ENCODE assay signal across 11 cellular contexts in the genomic region with DNA sequence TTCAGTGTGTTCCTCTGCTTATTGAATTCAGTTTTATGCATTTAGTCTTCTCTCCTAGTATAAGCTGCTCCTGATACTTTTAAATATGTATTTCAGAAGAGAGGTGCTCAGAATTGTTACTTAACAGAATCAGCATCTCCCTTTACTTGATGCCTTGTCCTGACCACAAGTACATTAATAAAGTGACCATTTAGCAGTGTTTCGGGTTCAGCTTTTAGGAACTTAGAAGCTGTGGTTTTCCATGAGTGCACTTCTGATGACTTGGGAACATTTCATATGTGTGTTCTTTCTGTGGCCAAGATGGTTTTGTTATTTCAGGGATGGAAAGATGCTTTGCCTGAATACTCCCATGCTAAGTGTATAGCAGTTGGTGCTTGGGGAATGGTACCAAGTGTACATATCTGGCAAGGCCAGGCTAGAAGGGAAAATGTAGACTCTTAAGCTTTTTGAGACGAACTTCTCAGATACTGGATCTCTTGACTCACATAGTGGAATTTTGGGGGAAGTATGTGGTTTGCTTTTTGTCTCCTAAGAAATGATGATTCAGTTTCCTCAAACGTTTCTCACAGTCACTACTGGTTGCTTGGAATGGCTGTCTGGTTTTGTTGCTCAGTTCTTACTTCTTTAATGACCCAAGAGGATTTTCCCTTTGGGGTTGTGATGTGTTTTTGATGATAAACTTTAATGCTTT. TPM values are rescaled to one million over a fixed set of nuclear protein-coding genes. Genes with fewer than 3 reads are reported as not detected.
A peak's percentile ranks its signal among the peaks of the same experiment; 100 is the strongest.
DNase-seq lines count a peak whose midpoint lies in the region; ATAC-seq and TF ChIP-seq lines count a peak whose summit lies in the region.
"Had no signal": no experiment of that assay in that cellular context is flagged by ENCODE, and none has a peak within 500 bp of the region (broad histone marks: within the 10 kb centered on the region; RNA-seq: fewer than 3 reads in every experiment).

No MANE protein-coding gene starts in this region.

- peak; percentile 74 for ATAC-seq in activated CD4-positive, alpha-beta T cell treated with anti-CD3 and anti-CD28 coated beads for 36 hours
- no peak for ATAC-seq in HG03139 (IDR thresholded peaks at IDR 0.05; ENCODE audit: unreplicated experiment)

- peaks cover 87% of the 10 kb centered on the region for H3K79me2 ChIP-seq in PC-9 (ENCODE audit: low read depth)

- H3K9me3 Mint-ChIP-seq in activated CD4-positive, alpha-beta T cell treated with anti-CD3 and anti-CD28 coated beads for 36 hours (ENCODE audit: low read depth): peaks cover 7% of the 10 kb centered on the region

- peaks cover 57% of the 10 kb centered on the region for H3K36me3 Mint-ChIP-seq in activated CD4-positive, alpha-beta T cell treated with anti-CD3 and anti-CD28 coated beads for 36 hours (ENCODE audit: low read depth)

- no peaks in the 10 kb centered on the region for H3K9me3 ChIP-seq in PC-9 (ENCODE audit: insufficient read depth, low read depth)

- no peaks in the 10 kb centered on the region for H3K27me3 Mint-ChIP-seq in activated CD4-positive, alpha-beta T cell treated with anti-CD3 and anti-CD28 coated beads for 36 hours

- no peak overlapping the region for H3K4me3 ChIP-seq in PC-9
- no peak overlapping the region for H3K4me3 ChIP-seq in skeletal muscle cell (ENCODE audit: low read depth, low read length)

- no peak for TF ChIP-seq CTCF in PC-9 (conservative IDR thresholded peaks at IDR 0.05)

- H3F3A ChIP-seq in PC-9 (ENCODE audit: insufficient read depth, low read depth): peaks cover 49% of the 10 kb centered on the region

- no peaks in the 10 kb centered on the region for H3K9me2 ChIP-seq in PC-9 (ENCODE audit: insufficient read depth)

- peak overlapping the region; percentile 49 for H3K4me2 ChIP-seq in PC-9

- H3K36me3 ChIP-seq in PC-9 (ENCODE audit: low read depth): peaks cover 44% of the 10 kb centered on the region

- intact Hi-C loops in activated CD4-positive, alpha-beta T cell treated with anti-CD3 and anti-CD28 coated beads for 36 hours (cut with DNase I, micrococcal nuclease): loop anchor here (1.0 to 10.0 kb wide), 5 partner anchors 12 to 1518 kb away; no protein-coding TSS in a partner anchor
- intact Hi-C loops in PC-9 (cut with micrococcal nuclease; ENCODE audit: unreplicated experiment): no loop called here

- peak overlapping the region; percentile 80 for H3K27ac ChIP-seq in PC-9

- DNase-seq in activated CD4-positive, alpha-beta T cell treated with anti-CD3 and anti-CD28 coated beads for 36 hours: no peak
- no peak for DNase-seq in activated CD4-positive, alpha-beta T cell treated with anti-CD3 and anti-CD28 coated beads, Interleukin-2, amount 50 U/mL, for 4 hours
- DNase-seq in PC-9 (peak in 1 of 2 experiments; percentile 84), dermis blood vessel endothelial cell (peak; percentile 81), skeletal muscle cell (ENCODE audit: low read depth) (peak; percentile 83), retina (no peak)
- DNase-seq in stimulated activated naive CD4-positive, alpha-beta T cell (lab: John Stamatoyannopoulos, UW): no peak
- DNase-seq: activated CD4-positive, alpha-beta T cell treated with anti-CD3 and anti-CD28 coated beads, Interleukin-2, amount 50 U/mL, for 48 hours had no signal

- H3K4me1 ChIP-seq in PC-9 (replicated peaks; ENCODE audit: insufficient read depth): peaks cover 77% of the 10 kb centered on the region

- CTCF ChIA-PET in activated CD4-positive, alpha-beta T cell treated with anti-CD3 and anti-CD28 coated beads for 36 hours (lab: Charles Lee): interaction anchor here (0.8 to 8.0 kb wide), 8 partner anchors 8 to 717 kb away, joined by 3 to 74 read pairs (median 3); partner anchors contain the start of gene SGPL1
- CTCF ChIA-PET in PC-9 (lab: Charles Lee): no interaction called here

- BruUV-seq in PC-9 (replicated peaks; lab: Mats Ljungman, UMichigan): no TSS peak

- H3K27ac Mint-ChIP-seq in activated CD4-positive, alpha-beta T cell treated with anti-CD3 and anti-CD28 coated beads for 36 hours: peak overlapping the region; percentile 88

- peak overlapping the region; percentile 20 for H3K4me3 Mint-ChIP-seq in activated CD4-positive, alpha-beta T cell treated with anti-CD3 and anti-CD28 coated beads for 36 hours

- peaks cover 89% of the 10 kb centered on the region for H3K4me1 Mint-ChIP-seq in activated CD4-positive, alpha-beta T cell treated with anti-CD3 and anti-CD28 coated beads for 36 hours

- H3K27me3 ChIP-seq in PC-9 (ENCODE audit: insufficient read depth, low read depth): no peaks in the 10 kb centered on the region

- H4K20me1 ChIP-seq in PC-9 (ENCODE audit: insufficient read depth): no peaks in the 10 kb centered on the region

- POLR2A ChIA-PET in activated CD4-positive, alpha-beta T cell treated with anti-CD3 and anti-CD28 coated beads for 36 hours (lab: Charles Lee): interaction anchor here (1.0 to 2.1 kb wide), 3 partner anchors 12 to 16 kb away, joined by 3 to 12 read pairs (median 4); no protein-coding TSS in a partner anchor
- POLR2A ChIA-PET in PC-9 (lab: Charles Lee; ENCODE audit: unreplicated experiment): interaction anchor here (0.6 kb wide), 2 partner anchors 11 to 22 kb away, joined by 3 read pairs; no protein-coding TSS in a partner anchor

- no peak overlapping the region for H2AFZ ChIP-seq in PC-9

RNA-seq across cellular contexts. Expression of gene SGPL1, which starts 17.2 kb away (rescaled TPM):
- total RNA-seq in activated CD4-positive, alpha-beta T cell treated with anti-CD3 and anti-CD28 coated beads for 36 hours: 10 to 100 TPM; 33.7 to 48.7 TPM
- 96.9 and 141 TPM in 2 replicates for total RNA-seq in PC-9 (2021)
- 15.0 and 15.8 TPM in 2 replicates for total RNA-seq in dermis blood vessel endothelial cell

RNA-seq across cellular contexts. Expression of gene TBATA, which starts 47.8 kb away (rescaled TPM):
- not detected for total RNA-seq in activated CD4-positive, alpha-beta T cell treated with anti-CD3 and anti-CD28 coated beads for 36 hours
- not detected in 2 replicates for total RNA-seq in PC-9 (2021)
- not detected in 2 replicates for total RNA-seq in dermis blood vessel endothelial cell
- total RNA-seq: A673, ureter had no signal

RNA-seq across cellular contexts. Expression of gene PCBD1, which starts 55.4 kb away (rescaled TPM):
- total RNA-seq in activated CD4-positive, alpha-beta T cell treated with anti-CD3 and anti-CD28 coated beads for 36 hours: 10 to 100 TPM; 40.1 to 47.6 TPM
- total RNA-seq in PC-9 (2021) (128 and 164 TPM in 2 replicates), dermis blood vessel endothelial cell (57.3 and 93.5 TPM in 2 replicates)

Comparison
In these comparisons a context has a peak if more than half of its experiments do, and no peak if none do; other contexts are left out.
1. DNase-seq: peak in dermis blood vessel endothelial cell (single experiment) and skeletal muscle cell (single experiment); none in activated CD4-positive, alpha-beta T cell treated with anti-CD3 and anti-CD28 coated beads for 36 hours (single experiment), activated CD4-positive, alpha-beta T cell treated with anti-CD3 and anti-CD28 coated beads, Interleukin-2, amount 50 U/mL, for 4 hours (0 of 2), retina (single experiment) and stimulated activated naive CD4-positive, alpha-beta T cell (0 of 6).